Comparison of ENCODE assay signal across 9 cellular contexts in the genomic region with DNA sequence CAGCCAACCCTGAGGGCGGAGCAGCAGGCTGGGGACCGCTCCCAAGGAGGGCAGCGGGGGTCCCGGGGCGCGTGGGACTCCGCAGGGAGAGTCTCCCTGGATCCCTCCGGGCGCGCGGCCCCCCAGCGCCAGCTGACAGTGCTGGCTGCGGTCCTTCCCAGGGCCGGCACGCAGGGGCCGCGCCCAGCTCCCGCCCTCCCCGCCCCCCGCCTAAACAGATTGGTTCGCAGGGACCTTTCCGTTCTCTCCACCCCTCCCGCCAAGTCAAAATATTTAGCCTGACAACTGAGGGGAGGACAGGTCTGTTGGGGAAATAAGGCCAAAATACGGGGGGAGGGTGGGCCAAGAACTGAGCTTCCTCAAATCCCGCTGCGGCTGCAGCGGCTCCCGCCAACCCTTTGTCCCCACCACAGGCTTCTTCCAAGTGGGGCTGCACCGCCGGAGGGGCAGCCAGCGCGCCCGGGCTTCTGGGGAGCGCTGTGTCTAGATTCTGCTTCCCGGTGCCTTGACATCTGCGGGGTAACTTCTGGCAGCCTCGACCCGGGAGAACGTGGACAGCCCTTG. TPM values are rescaled to one million over a fixed set of nuclear protein-coding genes. Genes with fewer than 3 reads are reported as not detected.
DNase-seq lines count a peak whose midpoint lies in the region; ATAC-seq and TF ChIP-seq lines count a peak whose summit lies in the region.
"Had no signal": no experiment of that assay in that cellular context is flagged by ENCODE, and none has a peak within 500 bp of the region (broad histone marks: within the 10 kb centered on the region; RNA-seq: fewer than 3 reads in every experiment).

INSRR (minus strand) TSS at position 159 of the 564 bp plus-strand sequence. CDS start 496 bp downstream, outside the sequence.

- POLR2A ChIA-PET in IMR-90 (lab: Charles Lee; ENCODE audit: unreplicated experiment), result no interaction called here

- in situ Hi-C loops in IMR-90 (cut with MboI; ENCODE audit: low sequenced_read_pairs), result no loop called here

- H2AK9ac ChIP-seq in IMR-90 (replicated peaks; ENCODE audit: low read depth, low read length, poor library complexity), result peak within 1 kb of the TSS; percentile 16

- H2AK5ac ChIP-seq in IMR-90 (ENCODE audit: low read depth, low read length), result no peak within 1 kb of the TSS

- H3K18ac ChIP-seq in IMR-90 (ENCODE audit: low read depth, low read length), result no peak within 1 kb of the TSS

- TF ChIP-seq CTCF in IMR-90 (conservative IDR thresholded peaks at IDR 0.05; ENCODE audit: low read depth, low read length), result no peak
- no peak for TF ChIP-seq CTCF in cardiac fibroblast (IDR thresholded peaks at IDR 0.05; ENCODE audit: low read depth, low read length)

- no peak within 1 kb of the TSS for H3K27ac ChIP-seq in IMR-90 (ENCODE audit: insufficient read depth, low read length)
- H3K27ac ChIP-seq in mesodermal cell (ENCODE audit: low read depth, low read length, severe bottlenecking), result no peak within 1 kb of the TSS

- H3K36me3 ChIP-seq in IMR-90 (ENCODE audit: control insufficient read depth, insufficient read depth, low read length), result no peaks in the 10 kb centered on the region
- no peaks in the 10 kb centered on the region for H3K36me3 ChIP-seq in mesodermal cell (ENCODE audit: control insufficient read depth, insufficient read depth, low read length)

- peak; percentile 17 for DNase-seq in AG08395 (ENCODE audit: low spot score)
- DNase-seq in IMR-90, result no peak
- peak; percentile 5 to 19 for DNase-seq in cardiac fibroblast (ENCODE audit: low read depth in 2 of 2)
- no peak for DNase-seq in globus pallidus (ENCODE audit: low spot score)
- DNase-seq in Kasumi-1 (lab: John Stamatoyannopoulos, UW), result no peak

- peaks cover 4% of the 10 kb centered on the region; the same call in 1 of the 2 replicates for H3K4me1 ChIP-seq in IMR-90 (ENCODE audit: control insufficient read depth, insufficient read depth, low read length)
- H3K4me1 ChIP-seq in mesodermal cell (ENCODE audit: control insufficient read depth, insufficient read depth, low read length, poor library complexity, severe bottlenecking), result peaks cover 21% of the 10 kb centered on the region

- TF ChIP-seq RAD21 in IMR-90 (IDR thresholded peaks at IDR 0.05; ENCODE audit: low read length), result no peak

- peak within 1 kb of the TSS; percentile 73 for H2AFZ ChIP-seq in IMR-90 (replicated peaks; ENCODE audit: low read length, poor library complexity)

- peak within 1 kb of the TSS; percentile 72 for H3K4me2 ChIP-seq in IMR-90 (ENCODE audit: low read depth, low read length)

- no peak within 1 kb of the TSS for H4K8ac ChIP-seq in IMR-90 (ENCODE audit: low read depth in 2 of 2, low read length in 2 of 2)

- 0 out of 2 replicates have a peak, but pooled peaks cover 6% of the 10 kb centered on the region for H4K20me1 ChIP-seq in IMR-90 (ENCODE audit: insufficient read depth, low read length)

- intact Hi-C loops in IMR-90 (cut with micrococcal nuclease), result no loop called here

- CTCF ChIA-PET in IMR-90 (lab: Yijun Ruan, JAX), result interaction anchor here (0.7 to 3.6 kb wide), 16 partner anchors 11 to 213 kb away, joined by 3 to 28 read pairs (median 4); partner anchors contain the start of genes ISG20L2 and METTL25B

- dilution Hi-C loops in IMR-90 (cut with HindIII; ENCODE audit: low sequenced_read_pairs, unreplicated experiment), result no loop called here

- H3K27me3 ChIP-seq in IMR-90 (ENCODE audit: control insufficient read depth, insufficient read depth, low read length), result peaks cover 85% of the 10 kb centered on the region

- ATAC-seq in IMR-90 (ENCODE audit: low read depth) (no peak), HG03039 (IDR thresholded peaks at IDR 0.05; ENCODE audit: unreplicated experiment) (no peak), HG02981 (IDR thresholded peaks at IDR 0.05; ENCODE audit: unreplicated experiment) (no peak)

- H3K9me1 ChIP-seq in IMR-90 (ENCODE audit: insufficient read depth, low read length), result no peaks in the 10 kb centered on the region

- BruUV-seq in IMR-90 (replicated peaks; lab: Mats Ljungman, UMichigan), result no TSS peak

- H3K9me3 ChIP-seq in IMR-90 (ENCODE audit: control insufficient read depth, insufficient read depth, low read length) (no peaks in the 10 kb centered on the region), mesodermal cell (ENCODE audit: control insufficient read depth, low read length) (no peaks in the 10 kb centered on the region)

- H2BK5ac ChIP-seq in IMR-90 (ENCODE audit: low read depth, low read length, poor library complexity, severe bottlenecking), result no peak within 1 kb of the TSS

- H3K56ac ChIP-seq in IMR-90 (ENCODE audit: extremely low read depth, insufficient read depth, low read length), result no peak within 1 kb of the TSS

- H3K23ac ChIP-seq in IMR-90 (ENCODE audit: low read depth, low read length), result peak within 1 kb of the TSS; percentile 16; the same call in 1 of the 2 replicates

- no peak within 1 kb of the TSS for H2BK20ac ChIP-seq in IMR-90 (ENCODE audit: low read depth, low read length)

- WGBS in IMR-90 (ENCODE audit: extremely low coverage in 2 of 2, insufficient read length in 1 of 2), 2 experiments, result 13% methylated on average over 7 of the region's 39 CpGs; no CpG with 5 or more reads in 1 of the 2 experiments
- WGBS in mesodermal cell (ENCODE audit: insufficient coverage in 2 of 2), 2 experiments, result 1% methylated on average over 25 to 27 of the region's 39 CpGs

- no peak within 1 kb of the TSS for H2BK120ac ChIP-seq in IMR-90 (ENCODE audit: low read depth, low read length)

- no peak within 1 kb of the TSS for H2BK15ac ChIP-seq in IMR-90 (ENCODE audit: low read depth, low read length)

- no peak within 1 kb of the TSS for H3K14ac ChIP-seq in IMR-90 (replicated peaks; ENCODE audit: low read depth, low read length)

- no peak within 1 kb of the TSS for H3K4ac ChIP-seq in IMR-90 (ENCODE audit: low read depth, low read length)

- H4K91ac ChIP-seq in IMR-90 (ENCODE audit: insufficient read depth, low read depth, low read length), result no peak within 1 kb of the TSS

- H3K4me3 ChIP-seq in IMR-90 (ENCODE audit: insufficient read depth, low read depth, low read length) (peak within 1 kb of the TSS; percentile 13; the same call in 1 of the 2 replicates), cardiac fibroblast (replicated peaks in 1 of 2; ENCODE audit: low read depth in 2 of 2, low read length in 2 of 2) (peak within 1 kb of the TSS; percentile 24 to 35), mesodermal cell (ENCODE audit: extremely low read depth, insufficient read depth, low read length, poor library complexity, severe bottlenecking) (peak within 1 kb of the TSS; percentile 41)

- H3K79me1 ChIP-seq in IMR-90 (ENCODE audit: low read depth in 1 of 2, low read length in 2 of 2), result no peaks in the 10 kb centered on the region

- TF ChIP-seq POLR2A in IMR-90 (IDR thresholded peaks at IDR 0.05; ENCODE audit: low read depth, low read length), result no peak

- H3K9ac ChIP-seq in IMR-90 (ENCODE audit: low read depth, low read length), result no peak within 1 kb of the TSS

- H4K5ac ChIP-seq in IMR-90 (ENCODE audit: low read depth, low read length), result no peak within 1 kb of the TSS

TF ChIP-seq in IMR-90, 13 proteins besides CTCF, POLR2A, EP300 and RAD21:
- no peak for TF ChIP-seq MAZ (IDR thresholded peaks at IDR 0.05; ENCODE audit: borderline replicate concordance, low read depth, low read length)
- no peak for TF ChIP-seq BHLHE40 (IDR thresholded peaks at IDR 0.05; ENCODE audit: low read depth, low read length)
- TF ChIP-seq CHD1 (IDR thresholded peaks at IDR 0.05; ENCODE audit: low read depth, low read length), result no peak
- TF ChIP-seq USF2 (IDR thresholded peaks at IDR 0.05; ENCODE audit: low read depth, low read length), result no peak
- no peak for TF ChIP-seq MAFK (IDR thresholded peaks at IDR 0.05; ENCODE audit: low read depth, low read length)
- no peak for TF ChIP-seq FOS (IDR thresholded peaks at IDR 0.05; ENCODE audit: low read depth, low read length)
- no peak for TF ChIP-seq NFE2L2 (IDR thresholded peaks at IDR 0.05; ENCODE audit: low read depth, low read length)
- TF ChIP-seq, protein P1, sequence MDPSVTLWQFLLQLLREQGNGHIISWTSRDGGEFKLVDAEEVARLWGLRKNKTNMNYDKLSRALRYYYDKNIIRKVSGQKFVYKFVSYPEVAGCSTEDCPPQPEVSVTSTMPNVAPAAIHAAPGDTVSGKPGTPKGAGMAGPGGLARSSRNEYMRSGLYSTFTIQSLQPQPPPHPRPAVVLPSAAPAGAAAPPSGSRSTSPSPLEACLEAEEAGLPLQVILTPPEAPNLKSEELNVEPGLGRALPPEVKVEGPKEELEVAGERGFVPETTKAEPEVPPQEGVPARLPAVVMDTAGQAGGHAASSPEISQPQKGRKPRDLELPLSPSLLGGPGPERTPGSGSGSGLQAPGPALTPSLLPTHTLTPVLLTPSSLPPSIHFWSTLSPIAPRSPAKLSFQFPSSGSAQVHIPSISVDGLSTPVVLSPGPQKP (IDR thresholded peaks at IDR 0.05; ENCODE audit: borderline replicate concordance, low read depth, low read length), result no peak
- no peak for TF ChIP-seq RCOR1 (IDR thresholded peaks at IDR 0.05; ENCODE audit: insufficient replicate concordance, low read length)
- no peak for TF ChIP-seq SMC3 (IDR thresholded peaks at IDR 0.05; ENCODE audit: low read depth, low read length)
- no peak for TF ChIP-seq MXI1 (IDR thresholded peaks at IDR 0.05; ENCODE audit: borderline replicate concordance, low read depth, low read length)
- TF ChIP-seq RFX5 (IDR thresholded peaks at IDR 0.05; ENCODE audit: low read depth, low read length), result no peak

RNA-seq across cellular contexts. Expression of gene INSRR, which starts in this region (rescaled TPM):
- total RNA-seq in IMR-90 (2012; rRNA removed), result not detected in 2 replicates
- polyA plus RNA-seq in IMR-90 (2012; rRNA removed), result not detected in 2 replicates
- polyA plus RNA-seq in IMR-90 (2012; cell fraction: cytosol; rRNA removed), result not detected in 2 replicates
- polyA plus RNA-seq in IMR-90 (2012; cell fraction: nucleus; rRNA removed; ENCODE audit: low replicate concordance), result not detected in 2 replicates
- polyA plus RNA-seq in mesodermal cell (2013, experiment 1 of 2), result 0.18 TPM
- polyA plus RNA-seq in mesodermal cell (2013, experiment 2 of 2), result 0.10 TPM
- total RNA-seq: pulmonary artery endothelial cell had no signal

Comparison
In these comparisons a context has a peak if more than half of its experiments do, and no peak if none do; other contexts are left out.
1. DNase-seq: peak in AG08395 (single experiment) and cardiac fibroblast (2 of 2); none in IMR-90 (single experiment), globus pallidus (single experiment) and Kasumi-1 (0 of 2).
2. Peak in every context shown above with its lines, with median percentiles within 50 percentile points of each other: H3K4me3 ChIP-seq.